29 cellular contexts compared by ENCODE assay signal in genomic region chr17:59545942-59546341, GRCh38.
"Had no signal": no experiment of that assay in that cellular context is flagged by ENCODE, and none has a peak within 500 bp of the region (broad histone marks: within the 10 kb centered on the region; RNA-seq: fewer than 3 reads in every experiment).

No MANE protein-coding gene starts in this region.

- H3K27ac ChIP-seq: ascending aorta, brain microvascular endothelial cell, colonic mucosa, epithelial cell of prostate, esophagus squamous epithelium, heart left ventricle, VCaP had no signal

- H3K9me3 Mint-ChIP-seq: activated CD4-positive, alpha-beta memory T cell treated with anti-CD3 and anti-CD28 coated beads, Interleukin-2, amount 10 ng/mL, durations not matched to agents 7 days and 5 days; activated CD4-positive, alpha-beta T cell treated with anti-CD3 and anti-CD28 coated beads, Interleukin-2, amount 10 ng/mL, durations not matched to agents 7 days and 5 days; activated naive CD4-positive, alpha-beta T cell treated with anti-CD3 and anti-CD28 coated beads, Interleukin-2, amount 10 ng/mL, durations not matched to agents 7 days and 5 days; activated naive CD4-positive, alpha-beta T cell treated with anti-CD3 and anti-CD28 coated beads, Interleukin-2, amount 50 U/mL, for 72 hours; activated naive CD8-positive, alpha-beta T cell treated with anti-CD3 and anti-CD28 coated beads, Interleukin-2, amount 10 ng/mL, durations not matched to agents 7 days and 5 days; activated T-cell treated with anti-CD3 and anti-CD28 coated beads, Interleukin-2, amount 50 U/mL, for 24 hours; activated T-cell treated with anti-CD3 and anti-CD28 coated beads, Interleukin-2, amount 50 U/mL, for 72 hours; WTC11 had no signal

- FAIRE-seq: bronchial epithelial cell, endometrium, endothelial cell of umbilical vein had no signal

- H3K27me3 ChIP-seq: ascending aorta, brain microvascular endothelial cell, colonic mucosa, heart left ventricle had no signal

- H3K4me3 ChIP-seq: ascending aorta, colonic mucosa, esophagus squamous epithelium, heart left ventricle had no signal

- H3K4me3 Mint-ChIP-seq: activated CD4-positive, alpha-beta memory T cell treated with anti-CD3 and anti-CD28 coated beads, Interleukin-2, amount 10 ng/mL, durations not matched to agents 7 days and 5 days; activated CD4-positive, alpha-beta T cell treated with anti-CD3 and anti-CD28 coated beads, Interleukin-2, amount 10 ng/mL, durations not matched to agents 7 days and 5 days; activated naive CD4-positive, alpha-beta T cell treated with anti-CD3 and anti-CD28 coated beads, Interleukin-2, amount 10 ng/mL, durations not matched to agents 7 days and 5 days; activated naive CD8-positive, alpha-beta T cell treated with anti-CD3 and anti-CD28 coated beads, Interleukin-2, amount 10 ng/mL, durations not matched to agents 7 days and 5 days; activated T-cell treated with anti-CD3 and anti-CD28 coated beads, Interleukin-2, amount 50 U/mL, for 24 hours; activated T-cell treated with anti-CD3 and anti-CD28 coated beads, Interleukin-2, amount 50 U/mL, for 72 hours; WTC11 had no signal

- H3K4me1 ChIP-seq: ascending aorta, colonic mucosa, esophagus squamous epithelium had no signal

- H3K9me3 ChIP-seq: ascending aorta, colonic mucosa, esophagus squamous epithelium, heart left ventricle had no signal

- H3K27ac Mint-ChIP-seq: activated CD4-positive, alpha-beta memory T cell treated with anti-CD3 and anti-CD28 coated beads, Interleukin-2, amount 10 ng/mL, durations not matched to agents 7 days and 5 days; activated CD4-positive, alpha-beta T cell treated with anti-CD3 and anti-CD28 coated beads, Interleukin-2, amount 10 ng/mL, durations not matched to agents 7 days and 5 days; activated naive CD4-positive, alpha-beta T cell treated with anti-CD3 and anti-CD28 coated beads, Interleukin-2, amount 10 ng/mL, durations not matched to agents 7 days and 5 days; activated naive CD4-positive, alpha-beta T cell treated with anti-CD3 and anti-CD28 coated beads, Interleukin-2, amount 50 U/mL, for 72 hours; activated naive CD8-positive, alpha-beta T cell treated with anti-CD3 and anti-CD28 coated beads, Interleukin-2, amount 10 ng/mL, durations not matched to agents 7 days and 5 days; activated T-cell treated with anti-CD3 and anti-CD28 coated beads, Interleukin-2, amount 50 U/mL, for 24 hours; activated T-cell treated with anti-CD3 and anti-CD28 coated beads, Interleukin-2, amount 50 U/mL, for 72 hours had no signal

- ATAC-seq: activated naive CD4-positive, alpha-beta T cell treated with anti-CD3 and anti-CD28 coated beads, Interleukin-2, amount 50 U/mL, for 72 hours; activated T-cell treated with anti-CD3 and anti-CD28 coated beads, Interleukin-2, amount 50 U/mL, for 72 hours; heart left ventricle; WTC11 had no signal

- H3K4me1 Mint-ChIP-seq: activated CD4-positive, alpha-beta memory T cell treated with anti-CD3 and anti-CD28 coated beads, Interleukin-2, amount 10 ng/mL, durations not matched to agents 7 days and 5 days; activated CD4-positive, alpha-beta T cell treated with anti-CD3 and anti-CD28 coated beads, Interleukin-2, amount 10 ng/mL, durations not matched to agents 7 days and 5 days; activated naive CD4-positive, alpha-beta T cell treated with anti-CD3 and anti-CD28 coated beads, Interleukin-2, amount 10 ng/mL, durations not matched to agents 7 days and 5 days; activated naive CD8-positive, alpha-beta T cell treated with anti-CD3 and anti-CD28 coated beads, Interleukin-2, amount 10 ng/mL, durations not matched to agents 7 days and 5 days had no signal

- H3K36me3 ChIP-seq: ascending aorta, brain microvascular endothelial cell, colonic mucosa, esophagus squamous epithelium, heart left ventricle had no signal

- DNase-seq: activated CD4-positive, alpha-beta memory T cell treated with anti-CD3 and anti-CD28 coated beads, Interleukin-2, amount 10 ng/mL, durations not matched to agents 7 days and 5 days; activated CD4-positive, alpha-beta T cell treated with anti-CD3 and anti-CD28 coated beads for 1 hour; activated CD4-positive, alpha-beta T cell treated with anti-CD3 and anti-CD28 coated beads for 4 hours; activated CD4-positive, alpha-beta T cell treated with anti-CD3 and anti-CD28 coated beads, Interleukin-2, amount 10 ng/mL, durations not matched to agents 7 days and 5 days; activated CD4-positive, alpha-beta T cell treated with anti-CD3 and anti-CD28 coated beads, Interleukin-2, amount 50 U/mL, for 4 hours; activated CD8-positive, alpha-beta memory T cell treated with anti-CD3 and anti-CD28 coated beads, Interleukin-2, amount 50 U/mL, for 48 hours; activated gamma-delta T cell; activated naive CD4-positive, alpha-beta T cell; activated naive CD4-positive, alpha-beta T cell treated with anti-CD3 and anti-CD28 coated beads, Interleukin-2, amount 10 ng/mL, durations not matched to agents 7 days and 5 days; activated naive CD8-positive, alpha-beta T cell treated with anti-CD3 and anti-CD28 coated beads, Interleukin-2, amount 10 ng/mL, durations not matched to agents 7 days and 5 days; activated T-cell treated with anti-CD3 and anti-CD28 coated beads for 4 hours; activated T-cell treated with anti-CD3 and anti-CD28 coated beads, Interleukin-2, amount 50 U/mL, for 24 hours; activated T-cell treated with anti-CD3 and anti-CD28 coated beads, Interleukin-2, amount 50 U/mL, for 72 hours; brain microvascular endothelial cell; caudate nucleus; colonic mucosa; effector CD8-positive, alpha-beta T cell; esophagus squamous epithelium; foreskin melanocyte; heart left ventricle; T-helper 2 cell had no signal

- H3K36me3 Mint-ChIP-seq: activated naive CD4-positive, alpha-beta T cell treated with anti-CD3 and anti-CD28 coated beads, Interleukin-2, amount 10 ng/mL, durations not matched to agents 7 days and 5 days; activated naive CD4-positive, alpha-beta T cell treated with anti-CD3 and anti-CD28 coated beads, Interleukin-2, amount 50 U/mL, for 72 hours; activated naive CD8-positive, alpha-beta T cell treated with anti-CD3 and anti-CD28 coated beads, Interleukin-2, amount 10 ng/mL, durations not matched to agents 7 days and 5 days; WTC11 had no signal
